In the genomic region with DNA sequence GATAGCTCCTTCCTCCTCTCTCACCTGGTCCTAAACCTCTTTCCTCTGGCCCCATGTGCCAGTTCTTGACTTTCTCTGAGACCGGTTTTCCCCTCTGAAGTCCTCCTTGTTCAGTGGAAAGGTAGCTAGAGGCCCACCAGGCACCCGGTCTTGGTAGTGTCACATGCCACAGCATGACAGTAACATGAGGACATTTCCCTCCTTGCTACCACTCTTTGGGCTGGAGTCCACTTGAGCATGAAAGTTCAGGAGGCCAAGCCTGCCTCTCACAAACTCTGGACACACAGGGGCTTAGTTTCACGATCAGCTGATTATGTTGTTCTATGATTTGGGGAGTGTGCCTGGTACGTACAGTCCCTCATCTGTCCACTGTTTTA, we compare ENCODE assay signal across 21 cellular contexts. TPM values are rescaled to one million over a fixed set of nuclear protein-coding genes. Genes with fewer than 3 reads are reported as not detected.
A peak's percentile ranks its signal among the peaks of the same experiment; 100 is the strongest.
DNase-seq lines count a peak whose midpoint lies in the region; ATAC-seq and TF ChIP-seq lines count a peak whose summit lies in the region.
"Had no signal": no experiment of that assay in that cellular context is flagged by ENCODE, and none has a peak within 500 bp of the region (broad histone marks: within the 10 kb centered on the region; RNA-seq: fewer than 3 reads in every experiment).

No MANE protein-coding gene starts in this region.

- no peak for TF ChIP-seq POLR2A in breast epithelium (IDR thresholded peaks at IDR 0.05)
- TF ChIP-seq POLR2A in esophagus squamous epithelium (IDR thresholded peaks at IDR 0.05), result no peak
- TF ChIP-seq POLR2A in transverse colon (IDR thresholded peaks at IDR 0.05), result no peak

- POLR2A ChIA-PET in MCF 10A (lab: Yijun Ruan, JAX), result interaction anchor here (0.6 to 1.1 kb wide), 3 partner anchors 16 to 1040 kb away, joined by 3 read pairs; no protein-coding TSS in a partner anchor
- POLR2A ChIA-PET in OCI-LY7 (lab: Charles Lee), result no interaction called here

- no peaks in the 10 kb centered on the region for H3K9me2 ChIP-seq in OCI-LY7 (ENCODE audit: insufficient read depth, low read length)

- peak overlapping the region; percentile 86 to 95 for H3K27ac ChIP-seq in breast epithelium
- peak overlapping the region in 3 of 4 donors; percentile 68 to 98 (median 91) for H3K27ac ChIP-seq in esophagus squamous epithelium
- peak overlapping the region; percentile 75 for H3K27ac ChIP-seq in rectal smooth muscle tissue (ENCODE audit: low read depth, low read length)
- peak overlapping the region; percentile 20 to 87 (median 70) for H3K27ac ChIP-seq in transverse colon
- no peak overlapping the region for H3K27ac ChIP-seq in OCI-LY7 (ENCODE audit: low read depth, low read length, poor library complexity, severe bottlenecking)
- H3K27ac ChIP-seq: SJSA1 had no signal

- 54 to 56% methylated on average over 4 of the region's 4 CpGs for WGBS in esophagus squamous epithelium, 2 donors
- WGBS in transverse colon (ENCODE audit: low coverage in 1 of 2), 2 donors, result 67 to 68% methylated on average over 2 to 4 of the region's 4 CpGs

- H3K27me3 ChIP-seq in breast epithelium (no peaks in the 10 kb centered on the region), esophagus squamous epithelium (no peaks in the 10 kb centered on the region), rectal smooth muscle tissue (ENCODE audit: control insufficient read depth, insufficient read depth, low read length) (no peaks in the 10 kb centered on the region), transverse colon (no peaks in the 10 kb centered on the region), HAP-1 (ENCODE audit: low read depth) (no peaks in the 10 kb centered on the region)
- H3K27me3 ChIP-seq: MG63, SJSA1 had no signal

- no peak overlapping the region for H3K27ac Mint-ChIP-seq in MCF 10A (ENCODE audit: low read depth, unreplicated experiment)

- BruUV-seq in MCF 10A (replicated peaks; lab: Mats Ljungman, UMichigan) (no TSS peak), OCI-LY7 (replicated peaks; lab: Mats Ljungman, UMichigan) (no TSS peak)

- no peak overlapping the region for H2AFZ ChIP-seq in OCI-LY7 (ENCODE audit: low read length)

- DNase-seq in breast epithelium (ENCODE audit: low spot score in 2 of 2) (no peak), MCF 10A (ENCODE audit: unreplicated experiment) (no peak), esophagus squamous epithelium (lab: John Stamatoyannopoulos, UW) (no peak), transverse colon (no peak), OCI-LY7 (ENCODE audit: low spot score) (no peak), HAP-1 (ENCODE audit: low spot score in 2 of 2) (no peak)
- DNase-seq: 8988T; activated CD4-positive, alpha-beta T cell treated with anti-CD3 and anti-CD28 coated beads for 48 hours; activated CD8-positive, alpha-beta memory T cell treated with anti-CD3 and anti-CD28 coated beads, Interleukin-2, amount 50 U/mL, for 48 hours; activated naive CD4-positive, alpha-beta T cell; DMS79 treated with DMSO at 0.1 percent for 48 hours; MG63; naive B cell; NCI-H1930; NCI-H524 treated with DMSO at 0.1 percent for 48 hours; stimulated activated CD4-positive, alpha-beta T cell treated with anti-CD3 and anti-CD28 coated beads, Interleukin-1b, Interleukin-23, amount 100 ng/mL, for 48 hours had no signal

- no peak for TF ChIP-seq EP300 in transverse colon (IDR thresholded peaks at IDR 0.05; ENCODE audit: low read depth)

- H3K4me3 ChIP-seq in breast epithelium, result peak overlapping the region in 1 of 3 donors; percentile 26
- H3K4me3 ChIP-seq in esophagus squamous epithelium, result no peak overlapping the region
- no peak overlapping the region for H3K4me3 ChIP-seq in rectal smooth muscle tissue (ENCODE audit: low read length)
- no peak overlapping the region for H3K4me3 ChIP-seq in transverse colon
- no peak overlapping the region for H3K4me3 ChIP-seq in OCI-LY7 (ENCODE audit: low read depth, low read length, poor library complexity, severe bottlenecking)
- no peak overlapping the region for H3K4me3 ChIP-seq in HAP-1
- H3K4me3 ChIP-seq: MG63, SJSA1 had no signal

- H3K4me2 ChIP-seq in OCI-LY7 (ENCODE audit: low read length), result no peak overlapping the region

- TF ChIP-seq CTCF in breast epithelium (IDR thresholded peaks at IDR 0.05) (no peak), MCF 10A (IDR thresholded peaks at IDR 0.05; ENCODE audit: unreplicated experiment) (no peak), esophagus squamous epithelium (IDR thresholded peaks at IDR 0.05) (no peak), transverse colon (IDR thresholded peaks at IDR 0.05) (no peak), OCI-LY7 (conservative IDR thresholded peaks at IDR 0.05; ENCODE audit: low read length) (no peak)

- no peak overlapping the region for H3K4me3 Mint-ChIP-seq in MCF 10A (ENCODE audit: unreplicated experiment)
- H3K4me3 Mint-ChIP-seq: CD14-positive monocyte, naive B cell had no signal

- H3K27me3 Mint-ChIP-seq in MCF 10A (ENCODE audit: insufficient read depth, unreplicated experiment), result no peaks in the 10 kb centered on the region

- H3K9ac ChIP-seq in rectal smooth muscle tissue (ENCODE audit: low read length), result no peak overlapping the region

- peaks cover 28% of the 10 kb centered on the region for H3K4me1 Mint-ChIP-seq in MCF 10A (ENCODE audit: insufficient read depth, unreplicated experiment)

- H3K9me3 ChIP-seq in breast epithelium, result no peaks in the 10 kb centered on the region
- no peaks in the 10 kb centered on the region for H3K9me3 ChIP-seq in esophagus squamous epithelium
- H3K9me3 ChIP-seq in transverse colon, result no peaks in the 10 kb centered on the region
- no peaks in the 10 kb centered on the region for H3K9me3 ChIP-seq in OCI-LY7 (ENCODE audit: low read length)
- H3K9me3 ChIP-seq in HAP-1, result no peaks in the 10 kb centered on the region
- H3K9me3 ChIP-seq: MG63, SJSA1 had no signal

- in situ Hi-C loops in transverse colon (cut with MboI; ENCODE audit: low pct_ligation_motif_present in 1 of 4, low pct_unique_long_range_greater_than_20kb in 1 of 4, low sequenced_read_pairs in 3 of 4) (no loop called here), HAP-1 (cut with MboI; ENCODE audit: low sequenced_read_pairs) (no loop called here)

- H3K4me1 ChIP-seq in breast epithelium, result peaks cover 20 to 63% of the 10 kb centered on the region in 2 donors
- H3K4me1 ChIP-seq in esophagus squamous epithelium, result peaks cover 65 to 95% (median 70%) of the 10 kb centered on the region in 3 donors
- H3K4me1 ChIP-seq in rectal smooth muscle tissue (ENCODE audit: control insufficient read depth, insufficient read depth, low read length), result peaks cover 64% of the 10 kb centered on the region
- peaks cover 30 to 79% (median 44%) of the 10 kb centered on the region in 4 donors for H3K4me1 ChIP-seq in transverse colon
- peaks cover 6% of the 10 kb centered on the region for H3K4me1 ChIP-seq in OCI-LY7 (ENCODE audit: insufficient read depth, low read length, poor library complexity, severe bottlenecking)
- peaks cover 9% of the 10 kb centered on the region for H3K4me1 ChIP-seq in HAP-1

- H3K36me3 ChIP-seq in breast epithelium (no peaks in the 10 kb centered on the region), esophagus squamous epithelium (peaks cover 0 to 20% (median 0%) of the 10 kb centered on the region in 3 donors), rectal smooth muscle tissue (ENCODE audit: control insufficient read depth, insufficient read depth, low read length) (peaks cover 3% of the 10 kb centered on the region), transverse colon (no peaks in the 10 kb centered on the region), OCI-LY7 (ENCODE audit: insufficient read depth, low read length) (no peaks in the 10 kb centered on the region), HAP-1 (replicated peaks) (no peaks in the 10 kb centered on the region)

- ATAC-seq in HG03159 (IDR thresholded peaks at IDR 0.05; ENCODE audit: unreplicated experiment), result no peak
- ATAC-seq: left colon had no signal

- intact Hi-C loops in breast epithelium (cut with DNase I; ENCODE audit: low total_unique reads) (no loop called here), MCF 10A (cut with micrococcal nuclease) (no loop called here), esophagus squamous epithelium (cut with DNase I) (no loop called here), transverse colon (cut with DNase I; ENCODE audit: low total_unique reads) (no loop called here), OCI-LY7 (cut with micrococcal nuclease; ENCODE audit: unreplicated experiment) (no loop called here)

- no peaks in the 10 kb centered on the region for H4K20me1 ChIP-seq in OCI-LY7 (ENCODE audit: insufficient read depth, low read length)

- H3K36me3 Mint-ChIP-seq in MCF 10A (ENCODE audit: insufficient read depth, unreplicated experiment), result peaks cover 5% of the 10 kb centered on the region
- H3K36me3 Mint-ChIP-seq: CD14-positive monocyte, naive B cell had no signal

- no peaks in the 10 kb centered on the region for H3K79me2 ChIP-seq in OCI-LY7 (ENCODE audit: insufficient read depth, low read depth, low read length)

- no peaks in the 10 kb centered on the region for H3K9me3 Mint-ChIP-seq in MCF 10A (ENCODE audit: unreplicated experiment)
- H3K9me3 Mint-ChIP-seq: CD14-positive monocyte, naive B cell had no signal

- CTCF ChIA-PET in MCF 10A (lab: Yijun Ruan, JAX) (interaction anchor here (0.6 to 5.2 kb wide), 5 partner anchors 10 to 63 kb away, joined by 3 to 40 read pairs (median 6); no protein-coding TSS in a partner anchor), OCI-LY7 (lab: Charles Lee; ENCODE audit: unreplicated experiment) (no interaction called here)

RNA-seq across cellular contexts. Expression of gene NFIX, which starts 45.6 kb away (rescaled TPM):
- total RNA-seq in breast epithelium, result 10 to 100 TPM; 43.6 to 53.9 (median 52.8) TPM
- 26.9 and 27.2 TPM in 2 replicates for total RNA-seq in MCF 10A (2022)
- 10 to 100 TPM; 32.3 to 81.2 (median 51.6) TPM for total RNA-seq in esophagus squamous epithelium
- total RNA-seq in transverse colon, result 10 to 100 TPM; 25.4 to 53.1 (median 29.3) TPM
- 0.03 and 0.16 TPM in 2 replicates for total RNA-seq in OCI-LY7 (2014; rRNA removed; shearing (Covaris generic))
- total RNA-seq in OCI-LY7 (2022), result 0.68 and 0.72 TPM in 2 replicates

Comparison
In these comparisons a context has a peak if more than half of its experiments do, and no peak if none do; other contexts are left out.
1. RNA of gene NFIX, which starts 45.6 kb away (total RNA-seq): 32.3 to 81.2 TPM in esophagus squamous epithelium, 43.6 to 53.9 TPM in breast epithelium, 25.4 to 53.1 TPM in transverse colon and 26.9 to 27.2 TPM in MCF 10A; 0.03 to 0.72 TPM in OCI-LY7; every median in the first group is over 10 times any median in the second.